In the genomic region with DNA sequence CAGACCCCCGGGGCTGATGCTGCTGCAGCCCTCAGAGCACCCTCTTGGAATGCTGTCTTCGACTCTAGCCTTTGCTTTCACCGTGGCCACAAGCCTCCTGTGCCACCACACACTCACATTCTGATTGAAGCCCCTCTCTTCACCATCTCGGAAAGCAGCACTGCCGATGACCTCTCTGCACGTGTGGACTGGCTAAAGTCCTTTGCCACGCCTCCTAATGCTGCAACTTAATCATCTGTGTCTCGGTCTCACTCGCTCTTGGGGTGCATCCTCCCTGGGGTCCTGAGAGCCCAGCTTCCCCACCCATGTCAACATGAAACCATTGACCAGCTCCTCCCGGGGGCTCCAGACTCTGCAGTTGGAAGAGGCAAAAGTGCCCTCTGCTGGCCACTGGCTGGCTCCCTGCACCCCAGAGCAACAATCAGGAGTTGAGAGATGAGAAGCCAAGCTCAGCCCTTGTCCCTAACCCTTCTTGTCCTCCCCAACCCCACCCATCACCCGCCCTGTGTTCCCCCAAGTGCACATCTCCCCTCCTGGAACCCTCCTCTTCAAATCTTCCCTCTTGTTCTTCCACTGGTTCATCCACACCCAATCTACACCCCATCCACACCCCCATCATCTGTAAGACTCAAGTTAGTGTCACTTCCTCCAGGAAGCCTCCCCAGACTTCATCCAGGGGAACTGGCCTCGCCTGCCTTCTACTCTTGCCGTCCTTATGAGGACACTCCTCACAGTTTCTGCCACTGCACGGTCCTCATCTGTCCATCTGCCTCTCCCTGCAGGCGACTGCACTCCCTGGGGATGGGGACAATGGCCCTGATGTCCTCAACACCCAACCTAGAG, we compare ENCODE assay signal across 1 cellular context.
TF ChIP-seq lines count a peak whose summit lies in the region.

No MANE protein-coding gene starts in this region.

TF ChIP-seq in H1, 55 proteins besides CTCF, POLR2A, EP300 and RAD21 (continued from another document):
- TF ChIP-seq GABPA (IDR thresholded peaks at IDR 0.05; ENCODE audit: borderline replicate concordance, insufficient read depth, low read length) (no peak), EGR1 (IDR thresholded peaks at IDR 0.05; ENCODE audit: borderline replicate concordance, low read depth, low read length) (no peak), ZNF274 (IDR thresholded peaks at IDR 0.05; ENCODE audit: borderline replicate concordance, extremely low read depth, low read length) (no peak), CBX5 (IDR thresholded peaks at IDR 0.05; ENCODE audit: low read depth, low read length) (no peak), NANOG (IDR thresholded peaks at IDR 0.05; ENCODE audit: insufficient read depth, low read depth, low read length, poor library complexity, severe bottlenecking) (no peak), JUND (IDR thresholded peaks at IDR 0.05; ENCODE audit: low read length) (no peak), TCF12 (IDR thresholded peaks at IDR 0.05; ENCODE audit: low read depth, low read length) (no peak), SIRT6 (IDR thresholded peaks at IDR 0.05; ENCODE audit: low read length) (no peak)
TF ChIP-seq in H1: peak in this region for 0.
